17 cellular contexts compared by ENCODE assay signal in genomic region chr16:76287466-76287865, GRCh38. TPM values are rescaled to one million over a fixed set of nuclear protein-coding genes. Genes with fewer than 3 reads are reported as not detected.
DNase-seq lines count a peak whose midpoint lies in the region; FAIRE-seq and TF ChIP-seq lines count a peak whose summit lies in the region.
"Had no signal": no experiment of that assay in that cellular context is flagged by ENCODE, and none has a peak within 500 bp of the region (broad histone marks: within the 10 kb centered on the region; RNA-seq: fewer than 3 reads in every experiment).

No MANE protein-coding gene starts in this region.

- no peaks in the 10 kb centered on the region for H3K27me3 ChIP-seq in OCI-LY3 (ENCODE audit: low read depth, low read length)
- H3K27me3 ChIP-seq: BE2C had no signal

- intact Hi-C loops in kidney (cut with DNase I) = no loop called here

- 0 out of 2 replicates have a peak overlapping the region, but pooled peaks have one; percentile 43 for H2AFZ ChIP-seq in OCI-LY3 (ENCODE audit: low read depth, low read length)

- no peak for FAIRE-seq in kidney (lab: Jason Lieb, UNC)
- FAIRE-seq: A549, D721Med had no signal

- H3K27ac ChIP-seq in OCI-LY3 (ENCODE audit: low read length) (no peak overlapping the region), kidney (ENCODE audit: low read depth in 2 of 2, low read length in 2 of 2) (no peak overlapping the region)
- H3K27ac ChIP-seq: A549, C4-2B had no signal

- H3K36me3 ChIP-seq in OCI-LY3 (replicated peaks; ENCODE audit: low read depth, low read length) = no peaks in the 10 kb centered on the region
- H3K36me3 ChIP-seq in kidney (ENCODE audit: control insufficient read depth in 1 of 2, insufficient read depth in 2 of 2, low read length in 2 of 2) = no peaks in the 10 kb centered on the region
- H3K36me3 ChIP-seq: BE2C had no signal

- H3K4me3 ChIP-seq in OCI-LY3 (ENCODE audit: low read length) (no peak overlapping the region), kidney (ENCODE audit: low read length in 2 of 2) (no peak overlapping the region)
- H3K4me3 ChIP-seq: A549 had no signal

- H3K9me3 ChIP-seq in OCI-LY3 (ENCODE audit: insufficient read depth, low read length) (no peaks in the 10 kb centered on the region), kidney (ENCODE audit: control insufficient read depth in 1 of 2, low read length in 2 of 2) (no peaks in the 10 kb centered on the region)
- H3K9me3 ChIP-seq: A549, BE2C had no signal

- no peaks in the 10 kb centered on the region for H3K4me1 ChIP-seq in OCI-LY3 (ENCODE audit: low read length)
- H3K4me1 ChIP-seq in kidney (ENCODE audit: control insufficient read depth in 1 of 2, insufficient read depth in 1 of 2, low read depth in 1 of 2, low read length in 2 of 2) = no peaks in the 10 kb centered on the region
- H3K4me1 ChIP-seq: A549, BE2C had no signal

- H3K79me2 ChIP-seq in OCI-LY3 (ENCODE audit: low read length) = no peaks in the 10 kb centered on the region

- H3K9ac ChIP-seq in OCI-LY3 (ENCODE audit: low read length) (no peak overlapping the region), kidney (ENCODE audit: low read length in 2 of 2) (no peak overlapping the region)

- H3K4me2 ChIP-seq in OCI-LY3 (ENCODE audit: low read length) = no peak overlapping the region
- H3K4me2 ChIP-seq: A549 had no signal

- TF ChIP-seq CTCF in OCI-LY3 (IDR thresholded peaks at IDR 0.05; ENCODE audit: low read depth, low read length) (no peak), kidney (IDR thresholded peaks at IDR 0.05; ENCODE audit: borderline replicate concordance, extremely low read depth, insufficient read depth) (no peak)

- in situ Hi-C loops in G401 (cut with HindIII; ENCODE audit: low sequenced_read_pairs) = no loop called here

- no peaks in the 10 kb centered on the region for H4K20me1 ChIP-seq in OCI-LY3 (ENCODE audit: insufficient read depth, low read length)

- DNase-seq in G401 (ENCODE audit: low spot score) (peak; percentile 90), NCI-H1694 treated with DMSO at 0.1 percent for 48 hours (lab: John Stamatoyannopoulos, UW) (peak; percentile 74), cerebellum (ENCODE audit: low spot score) (peak; percentile 54), NCI-H69 (lab: John Stamatoyannopoulos, UW) (no peak), kidney (no peak)
- no peak for DNase-seq in stimulated activated CD4-positive, alpha-beta T cell treated with anti-CD3 and anti-CD28 coated beads, Interleukin-2, amount 100 ng/mL, for 24 hours
- DNase-seq: BE2C; CD4-positive, alpha-beta memory T cell; COR-L47; DMS53; HCEC 1CT; HFFc6 had no signal

RNA-seq across cellular contexts. Expression of gene CNTNAP4, which starts 10.3 kb away (rescaled TPM):
- total RNA-seq in G401 (2014; rRNA removed; shearing (Covaris generic)) = not detected in 2 replicates
- total RNA-seq in cerebellum (104 TPM), kidney (not detected)
- not detected for polyA plus RNA-seq in kidney (ENCODE audit: insufficient read depth, low read depth, low replicate concordance)
- total RNA-seq: CD4-positive, alpha-beta memory T cell; HFFc6 had no signal
- polyA plus RNA-seq: A549; AG04450; CD4-positive, alpha-beta memory T cell had no signal

Comparison
In these comparisons a context has a peak if more than half of its experiments do, and no peak if none do; other contexts are left out.
1. DNase-seq: peak in G401 (single experiment), NCI-H1694 treated with DMSO at 0.1 percent for 48 hours (single experiment) and cerebellum (single experiment); none in NCI-H69 (single experiment), stimulated activated CD4-positive, alpha-beta T cell treated with anti-CD3 and anti-CD28 coated beads, Interleukin-2, amount 100 ng/mL, for 24 hours (0 of 2) and kidney (single experiment).
2. RNA of gene CNTNAP4, which starts 10.3 kb away (total RNA-seq): 104 TPM in cerebellum (single experiment); not detected in kidney (single experiment) and not detected in G401; every median in the first group is over 100 times any median in the second.